ENCODE assay signal across 9 cellular contexts in the genomic region with DNA sequence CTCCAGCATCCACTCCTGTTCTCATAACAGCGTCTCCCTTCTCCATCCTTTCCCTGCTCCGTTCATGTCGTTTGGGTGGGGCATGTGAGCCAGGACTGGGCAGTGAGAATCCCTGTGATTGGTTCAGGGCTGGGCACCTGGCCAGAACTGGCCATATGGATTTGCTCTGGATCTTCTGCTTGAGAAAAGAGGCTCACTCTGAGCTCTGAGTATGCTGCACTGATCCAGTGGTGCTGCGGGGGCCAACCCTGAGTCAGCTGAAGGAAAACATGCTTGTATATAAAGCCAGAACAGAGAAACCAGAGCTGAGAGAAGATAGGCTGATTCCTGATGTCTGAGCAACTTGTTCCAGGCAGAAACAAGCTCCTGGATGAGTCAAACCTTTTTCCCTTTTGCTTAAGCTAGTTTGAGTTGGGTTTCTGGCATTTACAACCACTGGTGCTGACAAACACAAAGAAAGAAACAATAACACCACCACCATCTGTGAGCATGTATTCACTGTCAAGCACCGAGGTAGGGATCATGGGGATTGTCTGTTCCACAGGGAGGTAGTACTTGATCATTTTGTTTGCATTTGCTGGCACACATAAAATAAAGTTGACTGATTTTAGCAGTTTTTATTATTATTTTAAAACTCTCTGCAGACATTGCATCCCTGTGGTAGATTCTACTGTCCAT. TPM values are rescaled to one million over a fixed set of nuclear protein-coding genes. Genes with fewer than 3 reads are reported as not detected.
DNase-seq lines count a peak whose midpoint lies in the region; ATAC-seq and TF ChIP-seq lines count a peak whose summit lies in the region.
"Had no signal": no experiment of that assay in that cellular context is flagged by ENCODE, and none has a peak within 500 bp of the region (broad histone marks: within the 10 kb centered on the region; RNA-seq: fewer than 3 reads in every experiment).

No MANE protein-coding gene starts in this region.

- BruUV-seq in MCF 10A (replicated peaks; lab: Mats Ljungman, UMichigan) = no TSS peak

- peak; percentile 56 to 58 for ATAC-seq in activated T-cell treated with anti-CD3 and anti-CD28 coated beads, Interleukin-2, amount 50 U/mL, for 4 hours
- ATAC-seq in right cardiac atrium = peak; percentile 36 to 83
- peak; percentile 20 for ATAC-seq in upper lobe of right lung
- ATAC-seq in GM21529 (IDR thresholded peaks at IDR 0.05; ENCODE audit: unreplicated experiment) = no peak

- H3K9me3 Mint-ChIP-seq in MCF 10A (ENCODE audit: unreplicated experiment) = no peaks in the 10 kb centered on the region
- no peaks in the 10 kb centered on the region for H3K9me3 Mint-ChIP-seq in activated T-cell treated with anti-CD3 and anti-CD28 coated beads, Interleukin-2, amount 50 U/mL, for 4 hours

- TF ChIP-seq POLR2A in breast epithelium (IDR thresholded peaks at IDR 0.05) = no peak

- H3K36me3 ChIP-seq in breast epithelium (no peaks in the 10 kb centered on the region), upper lobe of right lung (no peaks in the 10 kb centered on the region)

- H3K4me3 ChIP-seq in breast epithelium = no peak overlapping the region
- no peak overlapping the region for H3K4me3 ChIP-seq in right cardiac atrium (ENCODE audit: low read length)
- H3K4me3 ChIP-seq in upper lobe of right lung = no peak overlapping the region

- H3K4me3 Mint-ChIP-seq in MCF 10A (ENCODE audit: unreplicated experiment) = no peak overlapping the region
- H3K4me3 Mint-ChIP-seq in activated T-cell treated with anti-CD3 and anti-CD28 coated beads, Interleukin-2, amount 50 U/mL, for 4 hours = no peak overlapping the region

- H3K36me3 Mint-ChIP-seq in MCF 10A (ENCODE audit: insufficient read depth, unreplicated experiment) = no peaks in the 10 kb centered on the region
- no peaks in the 10 kb centered on the region for H3K36me3 Mint-ChIP-seq in activated T-cell treated with anti-CD3 and anti-CD28 coated beads, Interleukin-2, amount 50 U/mL, for 4 hours (ENCODE audit: insufficient read depth)

- CTCF ChIA-PET in MCF 10A (lab: Yijun Ruan, JAX) (interaction anchor here (0.6 to 1.2 kb wide), 2 partner anchors 78 to 468 kb away, joined by 3 read pairs; no protein-coding TSS in a partner anchor), GM10248 (lab: Yijun Ruan, JAX) (interaction anchor here (1.3 to 1.6 kb wide), 2 partner anchors 10 to 11 kb away, joined by 3 read pairs; no protein-coding TSS in a partner anchor)

- H3K9me3 ChIP-seq in breast epithelium (no peaks in the 10 kb centered on the region), right cardiac atrium (ENCODE audit: control insufficient read depth, low read length) (no peaks in the 10 kb centered on the region), upper lobe of right lung (no peaks in the 10 kb centered on the region)

- POLR2A ChIA-PET in MCF 10A (lab: Yijun Ruan, JAX) = interaction anchor here (0.6 to 0.9 kb wide), 3 partner anchors 16 to 75 kb away, joined by 3 to 4 read pairs (median 3); a partner anchor contains a TSS
- POLR2A ChIA-PET in GM10248 (lab: Yijun Ruan, JAX) = no interaction called here

- DNase-seq in MCF 10A (ENCODE audit: unreplicated experiment) (peak; percentile 74), breast epithelium (ENCODE audit: low spot score in 2 of 2) (no peak), right cardiac atrium (peak; percentile 59 to 76 (median 70)), upper lobe of right lung (no peak), GM10248 (ENCODE audit: extremely low spot score) (no peak)
- no peak for DNase-seq in activated T-cell treated with anti-CD3 and anti-CD28 coated beads, Interleukin-2, amount 50 U/mL, for 4 hours
- no peak for DNase-seq in stimulated activated CD4-positive, alpha-beta T cell treated with anti-CD3 and anti-CD28 coated beads, Interleukin-2, amount 100 ng/mL, for 48 hours

- H3K4me1 Mint-ChIP-seq in MCF 10A (ENCODE audit: insufficient read depth, unreplicated experiment) = peaks cover 7% of the 10 kb centered on the region
- no peaks in the 10 kb centered on the region for H3K4me1 Mint-ChIP-seq in activated T-cell treated with anti-CD3 and anti-CD28 coated beads, Interleukin-2, amount 50 U/mL, for 4 hours (ENCODE audit: low read depth)

- intact Hi-C loops in MCF 10A (cut with micrococcal nuclease) = no loop called here
- intact Hi-C loops in breast epithelium (cut with DNase I; ENCODE audit: low total_unique reads) = no loop called here
- intact Hi-C loops in right cardiac atrium (cut with DNase I) = no loop called here
- intact Hi-C loops in upper lobe of right lung (cut with DNase I) = no loop called here

- H3K27me3 ChIP-seq in breast epithelium (no peaks in the 10 kb centered on the region), right cardiac atrium (ENCODE audit: control insufficient read depth, insufficient read depth) (no peaks in the 10 kb centered on the region), upper lobe of right lung (no peaks in the 10 kb centered on the region)

- WGBS in right cardiac atrium = 28% methylated on average over 5 of the region's 5 CpGs

- H3K27me3 Mint-ChIP-seq in MCF 10A (ENCODE audit: insufficient read depth, unreplicated experiment) = no peaks in the 10 kb centered on the region
- H3K27me3 Mint-ChIP-seq in activated T-cell treated with anti-CD3 and anti-CD28 coated beads, Interleukin-2, amount 50 U/mL, for 4 hours (ENCODE audit: low read depth) = no peaks in the 10 kb centered on the region

- no peak for TF ChIP-seq CTCF in MCF 10A (IDR thresholded peaks at IDR 0.05; ENCODE audit: unreplicated experiment)
- no peak for TF ChIP-seq CTCF in breast epithelium (IDR thresholded peaks at IDR 0.05)
- TF ChIP-seq CTCF in upper lobe of right lung (IDR thresholded peaks at IDR 0.05) = no peak
- TF ChIP-seq CTCF in GM10248 (IDR thresholded peaks at IDR 0.05; ENCODE audit: control extremely low read depth, extremely low read depth, low read depth, missing control alignments) = no peak

- H3K4me1 ChIP-seq in breast epithelium (no peaks in the 10 kb centered on the region), right cardiac atrium (ENCODE audit: control insufficient read depth, insufficient read depth, low read length) (peaks cover 1% of the 10 kb centered on the region), upper lobe of right lung (no peaks in the 10 kb centered on the region)

- H3K27ac ChIP-seq in breast epithelium = no peak overlapping the region
- no peak overlapping the region for H3K27ac ChIP-seq in right cardiac atrium (ENCODE audit: low read length)
- H3K27ac ChIP-seq in upper lobe of right lung = no peak overlapping the region

- H3K27ac Mint-ChIP-seq in MCF 10A (ENCODE audit: low read depth, unreplicated experiment) = peak overlapping the region; percentile 50

RNA-seq across cellular contexts. Expression of a gene that starts 14.0 kb away (rescaled TPM):
- total RNA-seq in MCF 10A (2022) (0.21 TPM in 1 of 2 replicates, not detected in the other), breast epithelium (1 to 10 TPM in 1 of 3 donors, under 1 TPM in 1, not detected in 1; 0.64 to 1.6 TPM), right cardiac atrium (1 to 10 TPM; 1.3 to 5.1 (median 1.4) TPM), upper lobe of right lung (1.8 TPM)
- total RNA-seq in activated T-cell treated with anti-CD3 and anti-CD28 coated beads, Interleukin-2, amount 50 U/mL, for 4 hours = under 1 TPM; 0.20 to 0.27 (median 0.26) TPM
- polyA plus RNA-seq in right cardiac atrium = 2.0 TPM
- total RNA-seq: temporal lobe had no signal

RNA-seq across cellular contexts. Expression of a gene that starts 15.9 kb away (rescaled TPM):
- total RNA-seq in MCF 10A (2022) (96.3 and 105 TPM in 2 replicates), breast epithelium (10 to 100 TPM; 34.7 to 65.3 (median 37.9) TPM), right cardiac atrium (10 to 100 TPM; 33.0 to 35.5 (median 34.0) TPM), upper lobe of right lung (43.4 TPM)
- 100 to 1,000 TPM in 2 of 3 donors, 10 to 100 TPM in 1; 97.7 to 106 (median 103) TPM for total RNA-seq in activated T-cell treated with anti-CD3 and anti-CD28 coated beads, Interleukin-2, amount 50 U/mL, for 4 hours
- 46.8 TPM for polyA plus RNA-seq in right cardiac atrium

RNA-seq across cellular contexts. Expression of a gene that starts 45.7 kb away (rescaled TPM):
- total RNA-seq in MCF 10A (2022) (19.7 and 23.5 TPM in 2 replicates), breast epithelium (1 to 10 TPM; 4.8 to 8.2 (median 6.7) TPM), right cardiac atrium (under 1 TPM; 0.61 to 0.91 (median 0.75) TPM), upper lobe of right lung (2.5 TPM)
- total RNA-seq in activated T-cell treated with anti-CD3 and anti-CD28 coated beads, Interleukin-2, amount 50 U/mL, for 4 hours = under 1 TPM; 0.46 to 0.82 (median 0.78) TPM
- 0.54 TPM for polyA plus RNA-seq in right cardiac atrium

Comparison
In these comparisons a context has a peak if more than half of its experiments do, and no peak if none do; other contexts are left out.
1. DNase-seq: peak in MCF 10A (single experiment) and right cardiac atrium (3 of 3); none in breast epithelium (0 of 2), activated T-cell treated with anti-CD3 and anti-CD28 coated beads, Interleukin-2, amount 50 U/mL, for 4 hours (single experiment), upper lobe of right lung (single experiment), GM10248 (single experiment) and stimulated activated CD4-positive, alpha-beta T cell treated with anti-CD3 and anti-CD28 coated beads, Interleukin-2, amount 100 ng/mL, for 48 hours (0 of 2).